In genomic region chr13:102845630-102846260, GRCh38 we compare ENCODE assay signal across 1 cellular context.
TF ChIP-seq lines count a peak whose summit lies in the region.

Gene ERCC5, plus strand, starts transcription at chr13:102846032. Its CDS starts 235 bp downstream, at chr13:102846267.

TF ChIP-seq in H1, 55 proteins besides CTCF, POLR2A, EP300 and RAD21:
- peak; percentile 33; the same call in 1 of the 2 replicates for TF ChIP-seq RBBP5 (IDR thresholded peaks at IDR 0.05; ENCODE audit: borderline replicate concordance, low read depth, low read length)
- TF ChIP-seq, protein P1, sequence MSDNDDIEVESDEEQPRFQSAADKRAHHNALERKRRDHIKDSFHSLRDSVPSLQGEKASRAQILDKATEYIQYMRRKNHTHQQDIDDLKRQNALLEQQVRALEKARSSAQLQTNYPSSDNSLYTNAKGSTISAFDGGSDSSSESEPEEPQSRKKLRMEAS (IDR thresholded peaks at IDR 0.05) = peak; percentile 50
- TF ChIP-seq HDAC6 (IDR thresholded peaks at IDR 0.05; ENCODE audit: low read depth, low read length) = no peak
- no peak for TF ChIP-seq CBX8 (IDR thresholded peaks at IDR 0.05; ENCODE audit: borderline replicate concordance, low read depth, low read length)
- TF ChIP-seq CTBP2 (IDR thresholded peaks at IDR 0.05; ENCODE audit: borderline replicate concordance, insufficient read depth, insufficient read length, low read length) = peak; percentile 32
- TF ChIP-seq ZNF274 (IDR thresholded peaks at IDR 0.05; ENCODE audit: borderline replicate concordance, extremely low read depth, low read length) = no peak
- no peak for TF ChIP-seq RFX5 (IDR thresholded peaks at IDR 0.05; ENCODE audit: borderline replicate concordance, low read depth, low read length)
- peak; percentile 72 for TF ChIP-seq YY1 (IDR thresholded peaks at IDR 0.05; ENCODE audit: low read depth, low read length)
- peak; percentile 86; the same call in 1 of the 2 replicates for TF ChIP-seq GABPA (IDR thresholded peaks at IDR 0.05; ENCODE audit: borderline replicate concordance, insufficient read depth, low read length)
- peak; percentile 67; the same call in 1 of the 2 replicates for TF ChIP-seq KDM5A (IDR thresholded peaks at IDR 0.05; ENCODE audit: low read length)
- no peak for TF ChIP-seq JUND (IDR thresholded peaks at IDR 0.05; ENCODE audit: low read length)
- peak; percentile 99 for TF ChIP-seq CREB1 (IDR thresholded peaks at IDR 0.05)
- TF ChIP-seq ASH2L (IDR thresholded peaks at IDR 0.05; ENCODE audit: low read length) = peak; percentile 90
- TF ChIP-seq CHD2 (IDR thresholded peaks at IDR 0.05; ENCODE audit: low read length) = no peak
- TF ChIP-seq POU5F1 (IDR thresholded peaks at IDR 0.05; ENCODE audit: low read depth, low read length) = 0 out of 2 replicates have a peak, but pooled peaks have one; percentile 44
- TF ChIP-seq USF2 (IDR thresholded peaks at IDR 0.05; ENCODE audit: low read length) = no peak
- no peak for TF ChIP-seq MAFK (IDR thresholded peaks at IDR 0.05; ENCODE audit: low read depth, low read length)
- peak; percentile 99 for TF ChIP-seq SAP30 (IDR thresholded peaks at IDR 0.05; ENCODE audit: insufficient read depth, insufficient replicate concordance, low read length)
- TF ChIP-seq CHD7 (IDR thresholded peaks at IDR 0.05; ENCODE audit: insufficient replicate concordance, low read length) = no peak
- TF ChIP-seq SIN3A (conservative IDR thresholded peaks at IDR 0.05 in 1 of 2, IDR thresholded peaks at IDR 0.05 in 1 of 2; ENCODE audit: low read depth in 1 of 2, low read length in 2 of 2) = peak; percentile 74 to 95
- TF ChIP-seq FOSL1 (IDR thresholded peaks at IDR 0.05; ENCODE audit: insufficient read depth, low read depth, low read length) = no peak
- no peak for TF ChIP-seq SIRT6 (IDR thresholded peaks at IDR 0.05; ENCODE audit: low read length)
- peak; percentile 91 for TF ChIP-seq EGR1 (IDR thresholded peaks at IDR 0.05; ENCODE audit: borderline replicate concordance, low read depth, low read length)
- no peak for TF ChIP-seq TAF7 (optimal IDR thresholded peaks at IDR 0.05; ENCODE audit: borderline replicate concordance, low read depth, low read length)
- no peak for TF ChIP-seq CBX5 (IDR thresholded peaks at IDR 0.05; ENCODE audit: low read depth, low read length)
- TF ChIP-seq KDM4A (IDR thresholded peaks at IDR 0.05; ENCODE audit: low read depth, low read length, severe bottlenecking) = peak; percentile 95
- no peak for TF ChIP-seq SUZ12 (IDR thresholded peaks at IDR 0.05; ENCODE audit: low read length)
- peak; percentile 94 for TF ChIP-seq POLR2AphosphoS5 (IDR thresholded peaks at IDR 0.05; ENCODE audit: low read depth, low read length)
- TF ChIP-seq ATF3 (IDR thresholded peaks at IDR 0.05; ENCODE audit: insufficient read depth, low read depth, low read length) = peak; percentile 61; the same call in 1 of the 2 replicates
- peak; percentile 86 for TF ChIP-seq PHF8 (conservative IDR thresholded peaks at IDR 0.05; ENCODE audit: low read depth, low read length)
- no peak for TF ChIP-seq SP4 (IDR thresholded peaks at IDR 0.05; ENCODE audit: low read length)
- TF ChIP-seq KDM1A (IDR thresholded peaks at IDR 0.05; ENCODE audit: borderline replicate concordance, low read length) = no peak
- no peak for TF ChIP-seq RNF2 (IDR thresholded peaks at IDR 0.05; ENCODE audit: borderline replicate concordance, low read depth, low read length, missing control alignments, poor library complexity, severe bottlenecking)
- peak; percentile 71; the same call in 1 of the 2 replicates for TF ChIP-seq SP1 (IDR thresholded peaks at IDR 0.05; ENCODE audit: low read depth, low read length)
- TF ChIP-seq TBP (IDR thresholded peaks at IDR 0.05; ENCODE audit: low read depth, low read length) = peak; percentile 76
- TF ChIP-seq, protein P2, sequence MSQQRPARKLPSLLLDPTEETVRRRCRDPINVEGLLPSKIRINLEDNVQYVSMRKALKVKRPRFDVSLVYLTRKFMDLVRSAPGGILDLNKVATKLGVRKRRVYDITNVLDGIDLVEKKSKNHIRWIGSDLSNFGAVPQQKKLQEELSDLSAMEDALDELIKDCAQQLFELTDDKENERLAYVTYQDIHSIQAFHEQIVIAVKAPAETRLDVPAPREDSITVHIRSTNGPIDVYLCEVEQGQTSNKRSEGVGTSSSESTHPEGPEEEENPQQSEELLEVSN (IDR thresholded peaks at IDR 0.05) = peak; percentile 57; the same call in 1 of the 2 replicates
- TF ChIP-seq TAF1 (IDR thresholded peaks at IDR 0.05; ENCODE audit: low read depth, low read length) = peak; percentile 91
- TF ChIP-seq TCF12 (IDR thresholded peaks at IDR 0.05; ENCODE audit: low read depth, low read length) = no peak
- no peak for TF ChIP-seq TEAD4 (IDR thresholded peaks at IDR 0.05; ENCODE audit: low read depth, low read length)
- no peak for TF ChIP-seq NRF1 (IDR thresholded peaks at IDR 0.05; ENCODE audit: low read depth, low read length)
- TF ChIP-seq SP2 (IDR thresholded peaks at IDR 0.05; ENCODE audit: low read length) = no peak
- peak; percentile 3 for TF ChIP-seq NANOG (IDR thresholded peaks at IDR 0.05; ENCODE audit: insufficient read depth, low read depth, low read length, poor library complexity, severe bottlenecking)
- TF ChIP-seq GTF2F1 (IDR thresholded peaks at IDR 0.05; ENCODE audit: borderline replicate concordance, low read depth, low read length) = no peak
- no peak for TF ChIP-seq EZH2 (IDR thresholded peaks at IDR 0.05; ENCODE audit: low read depth, low read length, severe bottlenecking)
- 0 out of 2 replicates have a peak, but pooled peaks have one; percentile 18 for TF ChIP-seq BRCA1 (IDR thresholded peaks at IDR 0.05; ENCODE audit: low read depth, low read length)
- no peak for TF ChIP-seq RXRA (IDR thresholded peaks at IDR 0.05; ENCODE audit: insufficient read depth, low read depth, low read length)
- no peak for TF ChIP-seq CEBPB (IDR thresholded peaks at IDR 0.05; ENCODE audit: low read depth, low read length)
- TF ChIP-seq CHD1 (IDR thresholded peaks at IDR 0.05; ENCODE audit: low read depth, low read length) = no peak
- TF ChIP-seq HDAC2 (IDR thresholded peaks at IDR 0.05; ENCODE audit: borderline replicate concordance in 1 of 2, low read depth in 2 of 2, low read length in 2 of 2) = peak; percentile 11 to 97; a peak in 2 of 4 replicates
- TF ChIP-seq SIX5 (IDR thresholded peaks at IDR 0.05; ENCODE audit: low read depth, low read length) = 0 out of 2 replicates have a peak, but pooled peaks have one; percentile 7
- TF ChIP-seq BCL11A (IDR thresholded peaks at IDR 0.05; ENCODE audit: low read depth in 2 of 2, low read length in 2 of 2) = no peak
- no peak for TF ChIP-seq JUN (IDR thresholded peaks at IDR 0.05; ENCODE audit: low read depth, low read length)
- TF ChIP-seq BACH1 (IDR thresholded peaks at IDR 0.05; ENCODE audit: low read length) = no peak
- no peak for TF ChIP-seq ATF2 (IDR thresholded peaks at IDR 0.05; ENCODE audit: low read length)
- TF ChIP-seq SRF (IDR thresholded peaks at IDR 0.05; ENCODE audit: low read depth, low read length) = peak; percentile 54; the same call in 1 of the 2 replicates
